In genomic region chrX:257681-258289, GRCh38 we compare ENCODE assay signal across 15 cellular contexts. TPM values are rescaled to one million over a fixed set of nuclear protein-coding genes. Genes with fewer than 3 reads are reported as not detected.
A peak's percentile ranks its signal among the peaks of the same experiment; 100 is the strongest.
DNase-seq lines count a peak whose midpoint lies in the region; ATAC-seq, FAIRE-seq and TF ChIP-seq lines count a peak whose summit lies in the region.
"Had no signal": no experiment of that assay in that cellular context is flagged by ENCODE, and none has a peak within 500 bp of the region (broad histone marks: within the 10 kb centered on the region; RNA-seq: fewer than 3 reads in every experiment).

No MANE protein-coding gene starts in this region.

- H3K4me2 ChIP-seq in HepG2 (ENCODE audit: low read depth, low read length) (peak overlapping the region; percentile 34), trophoblast cell (ENCODE audit: low read length) (no peak overlapping the region)

- H3K4ac ChIP-seq in trophoblast cell (ENCODE audit: low read depth, low read length): no peak overlapping the region

- H3K23ac ChIP-seq in trophoblast cell (ENCODE audit: low read length): no peak overlapping the region

- H4K91ac ChIP-seq in trophoblast cell (ENCODE audit: low read depth, low read length): no peak overlapping the region

- no peak for FAIRE-seq in HepG2 (lab: Jason Lieb, UNC)

- no peaks in the 10 kb centered on the region for H3K79me2 ChIP-seq in HepG2 (ENCODE audit: insufficient read depth, low read length)
- H3K79me2 ChIP-seq in trophoblast cell (ENCODE audit: control insufficient read depth, insufficient read depth, low read length, poor library complexity): peaks cover 3% of the 10 kb centered on the region

- intact Hi-C loops in HepG2 (cut with micrococcal nuclease; ENCODE audit: unreplicated experiment): no loop called here
- intact Hi-C loops in ascending aorta (cut with DNase I): no loop called here

- DNase-seq in H7 (peak; percentile 42), RWPE2 (ENCODE audit: low spot score) (peak; percentile 68), HepG2 (ENCODE audit: low spot score) (peak; percentile 19), trophoblast cell (no peak), ascending aorta (ENCODE audit: low spot score in 2 of 2) (no peak), DMS153 treated with DMSO at 0.1 percent for 48 hours (lab: John Stamatoyannopoulos, UW; ENCODE audit: unreplicated experiment) (no peak)
- DNase-seq: Calu3; CD4-positive, alpha-beta memory T cell; MV-4-11; NCI-H1417; NCI-H187 treated with DMSO at 0.1 percent for 48 hours; NCI-H526 treated with DMSO at 0.1 percent for 48 hours had no signal

- H2AK5ac ChIP-seq in trophoblast cell (ENCODE audit: low read length): peak overlapping the region; percentile 29

- TF ChIP-seq CTCF in RWPE2 (IDR thresholded peaks at IDR 0.05; ENCODE audit: poor library complexity, severe bottlenecking): no peak
- TF ChIP-seq CTCF in HepG2 (CRISPR knock-in tag; IDR thresholded peaks at IDR 0.05): no peak
- no peak for TF ChIP-seq CTCF in ascending aorta (IDR thresholded peaks at IDR 0.05)

- CTCF ChIA-PET in HepG2 (lab: Yijun Ruan, JAX; ENCODE audit: low intra/inter-chr PET ratio, low total read pairs): no interaction called here

- H3K27ac ChIP-seq in RWPE2 (ENCODE audit: poor library complexity, severe bottlenecking) (no peak overlapping the region), HepG2 (ENCODE audit: extremely low read length, insufficient read depth, low read length) (no peak overlapping the region), trophoblast cell (ENCODE audit: low read depth, low read length) (no peak overlapping the region), ascending aorta (no peak overlapping the region)

- H4K12ac ChIP-seq in trophoblast cell (ENCODE audit: low read depth, low read length): no peak overlapping the region

- no peaks in the 10 kb centered on the region for H4K20me1 ChIP-seq in HepG2 (ENCODE audit: insufficient read depth, low read length)

- H3K27me3 ChIP-seq in H7 (ENCODE audit: control insufficient read depth, insufficient read depth, low read length) (no peaks in the 10 kb centered on the region), RWPE2 (ENCODE audit: insufficient read depth, poor library complexity, severe bottlenecking) (no peaks in the 10 kb centered on the region), HepG2 (ENCODE audit: control insufficient read depth in 1 of 2, insufficient read depth in 2 of 2, low read length in 2 of 2) (peaks cover 0 to 2% of the 10 kb centered on the region in 2 experiments; a peak in 1 of 5 replicates), trophoblast cell (ENCODE audit: insufficient read depth, low read length) (no peaks in the 10 kb centered on the region), ascending aorta (no peaks in the 10 kb centered on the region)

- in situ Hi-C loops in HepG2 (cut with HindIII; ENCODE audit: extremely low pct_ligation_motif_present, low pct_unique_long_range_greater_than_20kb): no loop called here

- H2BK5ac ChIP-seq in trophoblast cell (ENCODE audit: low read depth, low read length, poor library complexity): no peak overlapping the region

- POLR2A ChIA-PET in HepG2 (lab: Yijun Ruan, JAX): no interaction called here

- TF ChIP-seq EP300 in HepG2 (IDR thresholded peaks at IDR 0.05; ENCODE audit: low read depth in 2 of 2, low read length in 2 of 2) (peak in 1 of 2 experiments; percentile 19; a peak in 1 of 4 replicates), HepG2 (CRISPR knock-in tag; IDR thresholded peaks at IDR 0.05; ENCODE audit: borderline replicate concordance) (no peak)

- WGBS in HepG2 (ENCODE audit: low lambda C conversion rate): 40% methylated on average over 10 of the region's 21 CpGs
- no CpG with 5 or more reads among the region's 21 CpGs for WGBS in trophoblast cell (ENCODE audit: extremely low coverage, insufficient coverage, insufficient read length)

- no peak overlapping the region for H2BK12ac ChIP-seq in trophoblast cell (ENCODE audit: low read length)

- H2AFZ ChIP-seq in HepG2 (ENCODE audit: low read length): no peak overlapping the region
- H2AFZ ChIP-seq in trophoblast cell (ENCODE audit: insufficient read depth, low read length, poor library complexity): no peak overlapping the region

- no TSS peak for BruUV-seq in HepG2 (replicated peaks; lab: Mats Ljungman, UMichigan)

- H2BK120ac ChIP-seq in trophoblast cell (ENCODE audit: insufficient read depth, low read length, poor library complexity): no peak overlapping the region

- no peak for TF ChIP-seq RAD21 in HepG2 (CRISPR knock-in tag; IDR thresholded peaks at IDR 0.05)

- H3K9me3 ChIP-seq in RWPE2 (ENCODE audit: severe bottlenecking) (no peaks in the 10 kb centered on the region), HepG2 (ENCODE audit: low read length) (no peaks in the 10 kb centered on the region), trophoblast cell (ENCODE audit: insufficient read depth, low read depth, low read length) (peaks cover 15% of the 10 kb centered on the region), ascending aorta (no peaks in the 10 kb centered on the region)

- peaks cover 15% of the 10 kb centered on the region for H3K79me1 ChIP-seq in trophoblast cell (ENCODE audit: low read length)

- H3K14ac ChIP-seq in trophoblast cell (ENCODE audit: low read length): no peak overlapping the region

- TF ChIP-seq POLR2A in HepG2 (IDR thresholded peaks at IDR 0.05; ENCODE audit: insufficient read depth in 1 of 2, low read depth in 2 of 2, low read length in 2 of 2): no peak

- H3K9ac ChIP-seq in HepG2 (ENCODE audit: insufficient read depth, low read depth, low read length) (peak overlapping the region; percentile 10; the same call in 1 of the 2 replicates), trophoblast cell (ENCODE audit: low read length) (no peak overlapping the region)

- ATAC-seq in RWPE2 (ENCODE audit: low read depth) (no peak), HepG2 (peak; percentile 38), GM19467 (IDR thresholded peaks at IDR 0.05; ENCODE audit: unreplicated experiment) (no peak), GM19328 (IDR thresholded peaks at IDR 0.05; ENCODE audit: unreplicated experiment) (no peak)
- ATAC-seq: HCT116 had no signal

- peaks cover 13% of the 10 kb centered on the region for H3K4me1 ChIP-seq in RWPE2 (ENCODE audit: insufficient read depth, poor library complexity, severe bottlenecking)
- peaks cover 52% of the 10 kb centered on the region for H3K4me1 ChIP-seq in HepG2 (ENCODE audit: insufficient read depth, low read length)
- H3K4me1 ChIP-seq in trophoblast cell (ENCODE audit: control insufficient read depth in 1 of 2, insufficient read depth in 2 of 2, low read length in 2 of 2): peaks cover 11 to 14% of the 10 kb centered on the region in 2 experiments
- H3K4me1 ChIP-seq in ascending aorta: no peaks in the 10 kb centered on the region

- no peak overlapping the region for H4K8ac ChIP-seq in trophoblast cell (ENCODE audit: low read depth, low read length)

- H3K4me3 ChIP-seq in H7 (ENCODE audit: insufficient read depth, low read depth, low read length): no peak overlapping the region
- H3K4me3 ChIP-seq in RWPE2 (ENCODE audit: severe bottlenecking): no peak overlapping the region
- no peak overlapping the region; a peak in 1 of 6 replicates for H3K4me3 ChIP-seq in HepG2 (replicated peaks in 1 of 3; ENCODE audit: insufficient read depth in 1 of 3, low read depth in 2 of 3, low read length in 3 of 3)
- no peak overlapping the region for H3K4me3 ChIP-seq in trophoblast cell (ENCODE audit: low read depth, low read length)
- H3K4me3 ChIP-seq in ascending aorta: no peak overlapping the region

- H3K18ac ChIP-seq in trophoblast cell (ENCODE audit: low read length): no peak overlapping the region

- H3K36me3 ChIP-seq in H7 (replicated peaks; ENCODE audit: control insufficient read depth, insufficient read depth, low read length) (no peaks in the 10 kb centered on the region), RWPE2 (ENCODE audit: low read depth) (no peaks in the 10 kb centered on the region), HepG2 (replicated peaks in 1 of 2; ENCODE audit: control insufficient read depth in 1 of 2, insufficient read depth in 2 of 2, low read length in 2 of 2) (no peaks in the 10 kb centered on the region), trophoblast cell (ENCODE audit: control insufficient read depth in 1 of 2, insufficient read depth in 2 of 2, low read length in 2 of 2) (no peaks in the 10 kb centered on the region), ascending aorta (no peaks in the 10 kb centered on the region)

TF ChIP-seq in HepG2, 621 proteins besides CTCF, POLR2A, EP300 and RAD21 (continues in another document):
- TF ChIP-seq ZNF720 (CRISPR knock-in tag; IDR thresholded peaks at IDR 0.05): no peak
- no peak for TF ChIP-seq HNRNPK (IDR thresholded peaks at IDR 0.05; ENCODE audit: low read depth, low read length, poor library complexity, severe bottlenecking)
- TF ChIP-seq ZNF354B (CRISPR knock-in tag; IDR thresholded peaks at IDR 0.05): no peak
- TF ChIP-seq KLF6 (CRISPR knock-in tag; IDR thresholded peaks at IDR 0.05): no peak
- no peak for TF ChIP-seq ZNF326 (CRISPR knock-in tag; IDR thresholded peaks at IDR 0.05; ENCODE audit: borderline replicate concordance)
- TF ChIP-seq ARNT (IDR thresholded peaks at IDR 0.05): no peak

RNA-seq across cellular contexts. Expression of gene PLCXD1, which starts 23.4 kb away (rescaled TPM):
- 86.3 and 92.0 TPM in 2 replicates for total RNA-seq in H7 (2014; rRNA removed; shearing (Covaris generic))
- total RNA-seq in HepG2 (2016; rRNA removed; fragmentation: Illumina TruSeq; extraction: Trizol) (87.7 and 111 TPM in 2 replicates), ascending aorta (3.0 TPM)
- 14.7 and 15.6 TPM in 2 replicates for total RNA-seq in HepG2 (2016; cell fraction: cytosol; rRNA removed; fragmentation: Illumina TruSeq; extraction: Trizol; ENCODE audit: low read depth)
- 93.5 and 100 TPM in 2 replicates for total RNA-seq in HepG2 (2016; cell fraction: insoluble cytoplasmic fraction; rRNA removed; fragmentation: Illumina TruSeq; extraction: Trizol)
- 44.6 and 46.3 TPM in 2 replicates for total RNA-seq in HepG2 (2016; cell fraction: membrane; rRNA removed; fragmentation: Illumina TruSeq; extraction: Trizol)
- total RNA-seq in HepG2 (2016; cell fraction: nucleus; rRNA removed; fragmentation: Illumina TruSeq; extraction: Trizol): 61.7 and 72.3 TPM in 2 replicates
- polyA plus RNA-seq in HepG2 (2011; rRNA removed): 153 and 202 TPM in 2 replicates
- polyA plus RNA-seq in HepG2 (2011; cell fraction: cytosol; rRNA removed): 97.5 and 98.8 TPM in 2 replicates
- polyA plus RNA-seq in HepG2 (2011; cell fraction: nucleus; rRNA removed): 373 and 416 TPM in 2 replicates
- 118 and 196 TPM in 2 replicates for polyA plus RNA-seq in HepG2 (2012)
- 10.9 TPM in 2 replicates for polyA plus RNA-seq in HepG2 (2016; cell fraction: cytosol; fragmentation: Illumina TruSeq; extraction: Trizol; ENCODE audit: low read depth)
- 71.2 and 91.8 TPM in 2 replicates for polyA plus RNA-seq in HepG2 (2016; cell fraction: insoluble cytoplasmic fraction; fragmentation: Illumina TruSeq; extraction: Trizol; ENCODE audit: low read depth)
- 29.2 and 29.4 TPM in 2 replicates for polyA plus RNA-seq in HepG2 (2016; cell fraction: membrane; fragmentation: Illumina TruSeq; extraction: Trizol; ENCODE audit: low read depth)
- polyA plus RNA-seq in HepG2 (2016; cell fraction: nucleus; fragmentation: Illumina TruSeq; extraction: Trizol; ENCODE audit: insufficient read depth, low read depth): 178 and 219 TPM in 2 replicates
- 70.5 and 467 TPM in 2 replicates for polyA minus RNA-seq in HepG2 (2011; rRNA and poly(A)+ RNA removed; ENCODE audit: low replicate concordance)
- 116 and 195 TPM in 2 replicates for polyA minus RNA-seq in HepG2 (2011; cell fraction: cytosol; rRNA and poly(A)+ RNA removed)
- 115 and 118 TPM in 2 replicates for polyA minus RNA-seq in HepG2 (2011; cell fraction: nucleus; rRNA and poly(A)+ RNA removed)
- 50.3 and 51.6 TPM in 2 replicates for polyA plus RNA-seq in trophoblast cell (2013)

Comparison
In these comparisons a context has a peak if more than half of its experiments do, and no peak if none do; other contexts are left out.
1. DNase-seq: peak in H7 (single experiment), RWPE2 (single experiment) and HepG2 (single experiment); none in trophoblast cell (0 of 2), ascending aorta (0 of 2) and DMS153 treated with DMSO at 0.1 percent for 48 hours (single experiment).